ENCODE assay signal across 1 cellular context in genomic region chr14:24315807-24316596, GRCh38.
TF ChIP-seq lines count a peak whose summit lies in the region.

No MANE protein-coding gene starts in this region.

TF ChIP-seq in WTC11, 78 proteins besides CTCF, POLR2A, EP300 and RAD21 (continued from another document and continues in another):
- TF ChIP-seq, protein P1, sequence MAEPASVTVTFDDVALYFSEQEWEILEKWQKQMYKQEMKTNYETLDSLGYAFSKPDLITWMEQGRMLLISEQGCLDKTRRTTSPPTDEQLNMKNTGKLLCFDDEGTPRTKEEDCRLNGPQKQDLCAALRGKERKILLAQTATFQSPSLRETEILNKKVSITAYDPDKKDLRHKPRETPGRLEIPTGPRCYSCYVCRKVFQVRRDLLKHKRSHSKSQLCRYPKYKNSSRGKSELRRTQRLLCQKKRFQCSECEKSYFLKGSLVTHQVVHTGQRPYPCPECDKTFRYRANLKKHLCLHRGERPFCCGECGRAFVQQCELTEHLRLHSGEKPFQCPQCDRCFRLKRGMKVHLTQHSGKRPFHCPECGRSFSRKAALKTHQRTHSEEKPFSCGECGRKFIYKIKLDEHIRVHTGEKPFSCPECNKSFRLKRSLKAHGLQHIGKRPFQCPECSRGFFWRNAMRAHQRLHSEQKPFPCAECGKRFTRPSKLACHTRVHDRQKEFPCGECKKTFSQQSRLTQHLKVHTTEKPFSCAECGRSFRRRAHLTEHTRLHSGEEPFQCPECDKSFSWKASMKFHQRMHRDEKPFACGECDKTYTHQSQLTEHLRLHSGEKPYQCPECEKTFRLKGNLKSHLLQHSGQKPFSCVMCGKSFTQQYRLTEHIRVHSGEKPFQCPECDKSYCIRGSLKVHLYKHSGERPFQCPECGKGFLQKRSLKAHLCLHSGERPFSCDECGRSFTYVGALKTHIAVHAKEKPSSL (CRISPR knock-in tag; conservative IDR thresholded peaks at IDR 0.05), result no peak
- TF ChIP-seq JAZF1 (CRISPR knock-in tag; IDR thresholded peaks at IDR 0.05), result no peak
- TF ChIP-seq RELA (CRISPR knock-in tag; IDR thresholded peaks at IDR 0.05; ENCODE audit: borderline replicate concordance), result peak; percentile 82; the same call in 1 of the 2 replicates
- TF ChIP-seq, protein P2, sequence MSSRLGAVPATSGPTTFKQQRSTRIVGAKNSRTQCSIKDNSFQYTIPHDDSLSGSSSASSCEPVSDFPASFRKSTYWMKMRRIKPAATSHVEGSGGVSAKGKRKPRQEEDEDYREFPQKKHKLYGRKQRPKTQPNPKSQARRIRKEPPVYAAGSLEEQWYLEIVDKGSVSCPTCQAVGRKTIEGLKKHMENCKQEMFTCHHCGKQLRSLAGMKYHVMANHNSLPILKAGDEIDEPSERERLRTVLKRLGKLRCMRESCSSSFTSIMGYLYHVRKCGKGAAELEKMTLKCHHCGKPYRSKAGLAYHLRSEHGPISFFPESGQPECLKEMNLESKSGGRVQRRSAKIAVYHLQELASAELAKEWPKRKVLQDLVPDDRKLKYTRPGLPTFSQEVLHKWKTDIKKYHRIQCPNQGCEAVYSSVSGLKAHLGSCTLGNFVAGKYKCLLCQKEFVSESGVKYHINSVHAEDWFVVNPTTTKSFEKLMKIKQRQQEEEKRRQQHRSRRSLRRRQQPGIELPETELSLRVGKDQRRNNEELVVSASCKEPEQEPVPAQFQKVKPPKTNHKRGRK (CRISPR knock-in tag; IDR thresholded peaks at IDR 0.05; ENCODE audit: borderline replicate concordance), result no peak
- TF ChIP-seq, protein P3, sequence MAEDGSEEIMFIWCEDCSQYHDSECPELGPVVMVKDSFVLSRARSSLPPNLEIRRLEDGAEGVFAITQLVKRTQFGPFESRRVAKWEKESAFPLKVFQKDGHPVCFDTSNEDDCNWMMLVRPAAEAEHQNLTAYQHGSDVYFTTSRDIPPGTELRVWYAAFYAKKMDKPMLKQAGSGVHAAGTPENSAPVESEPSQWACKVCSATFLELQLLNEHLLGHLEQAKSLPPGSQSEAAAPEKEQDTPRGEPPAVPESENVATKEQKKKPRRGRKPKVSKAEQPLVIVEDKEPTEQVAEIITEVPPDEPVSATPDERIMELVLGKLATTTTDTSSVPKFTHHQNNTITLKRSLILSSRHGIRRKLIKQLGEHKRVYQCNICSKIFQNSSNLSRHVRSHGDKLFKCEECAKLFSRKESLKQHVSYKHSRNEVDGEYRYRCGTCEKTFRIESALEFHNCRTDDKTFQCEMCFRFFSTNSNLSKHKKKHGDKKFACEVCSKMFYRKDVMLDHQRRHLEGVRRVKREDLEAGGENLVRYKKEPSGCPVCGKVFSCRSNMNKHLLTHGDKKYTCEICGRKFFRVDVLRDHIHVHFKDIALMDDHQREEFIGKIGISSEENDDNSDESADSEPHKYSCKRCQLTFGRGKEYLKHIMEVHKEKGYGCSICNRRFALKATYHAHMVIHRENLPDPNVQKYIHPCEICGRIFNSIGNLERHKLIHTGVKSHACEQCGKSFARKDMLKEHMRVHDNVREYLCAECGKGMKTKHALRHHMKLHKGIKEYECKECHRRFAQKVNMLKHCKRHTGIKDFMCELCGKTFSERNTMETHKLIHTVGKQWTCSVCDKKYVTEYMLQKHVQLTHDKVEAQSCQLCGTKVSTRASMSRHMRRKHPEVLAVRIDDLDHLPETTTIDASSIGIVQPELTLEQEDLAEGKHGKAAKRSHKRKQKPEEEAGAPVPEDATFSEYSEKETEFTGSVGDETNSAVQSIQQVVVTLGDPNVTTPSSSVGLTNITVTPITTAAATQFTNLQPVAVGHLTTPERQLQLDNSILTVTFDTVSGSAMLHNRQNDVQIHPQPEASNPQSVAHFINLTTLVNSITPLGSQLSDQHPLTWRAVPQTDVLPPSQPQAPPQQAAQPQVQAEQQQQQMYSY (CRISPR knock-in tag; IDR thresholded peaks at IDR 0.05), result peak; percentile 63
- TF ChIP-seq, protein P4, sequence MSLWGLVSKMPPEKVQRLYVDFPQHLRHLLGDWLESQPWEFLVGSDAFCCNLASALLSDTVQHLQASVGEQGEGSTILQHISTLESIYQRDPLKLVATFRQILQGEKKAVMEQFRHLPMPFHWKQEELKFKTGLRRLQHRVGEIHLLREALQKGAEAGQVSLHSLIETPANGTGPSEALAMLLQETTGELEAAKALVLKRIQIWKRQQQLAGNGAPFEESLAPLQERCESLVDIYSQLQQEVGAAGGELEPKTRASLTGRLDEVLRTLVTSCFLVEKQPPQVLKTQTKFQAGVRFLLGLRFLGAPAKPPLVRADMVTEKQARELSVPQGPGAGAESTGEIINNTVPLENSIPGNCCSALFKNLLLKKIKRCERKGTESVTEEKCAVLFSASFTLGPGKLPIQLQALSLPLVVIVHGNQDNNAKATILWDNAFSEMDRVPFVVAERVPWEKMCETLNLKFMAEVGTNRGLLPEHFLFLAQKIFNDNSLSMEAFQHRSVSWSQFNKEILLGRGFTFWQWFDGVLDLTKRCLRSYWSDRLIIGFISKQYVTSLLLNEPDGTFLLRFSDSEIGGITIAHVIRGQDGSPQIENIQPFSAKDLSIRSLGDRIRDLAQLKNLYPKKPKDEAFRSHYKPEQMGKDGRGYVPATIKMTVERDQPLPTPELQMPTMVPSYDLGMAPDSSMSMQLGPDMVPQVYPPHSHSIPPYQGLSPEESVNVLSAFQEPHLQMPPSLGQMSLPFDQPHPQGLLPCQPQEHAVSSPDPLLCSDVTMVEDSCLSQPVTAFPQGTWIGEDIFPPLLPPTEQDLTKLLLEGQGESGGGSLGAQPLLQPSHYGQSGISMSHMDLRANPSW (CRISPR knock-in tag; conservative IDR thresholded peaks at IDR 0.05; ENCODE audit: low read depth), result no peak
- TF ChIP-seq FOXK1 (CRISPR knock-in tag; IDR thresholded peaks at IDR 0.05), result peak; percentile 76; the same call in 1 of the 2 replicates
- TF ChIP-seq NR3C1 (CRISPR knock-in tag; conservative IDR thresholded peaks at IDR 0.05; ENCODE audit: low read depth), result no peak
- no peak for TF ChIP-seq ATF1 (CRISPR knock-in tag; IDR thresholded peaks at IDR 0.05)
- TF ChIP-seq, protein P5, sequence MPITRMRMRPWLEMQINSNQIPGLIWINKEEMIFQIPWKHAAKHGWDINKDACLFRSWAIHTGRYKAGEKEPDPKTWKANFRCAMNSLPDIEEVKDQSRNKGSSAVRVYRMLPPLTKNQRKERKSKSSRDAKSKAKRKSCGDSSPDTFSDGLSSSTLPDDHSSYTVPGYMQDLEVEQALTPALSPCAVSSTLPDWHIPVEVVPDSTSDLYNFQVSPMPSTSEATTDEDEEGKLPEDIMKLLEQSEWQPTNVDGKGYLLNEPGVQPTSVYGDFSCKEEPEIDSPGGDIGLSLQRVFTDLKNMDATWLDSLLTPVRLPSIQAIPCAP (CRISPR knock-in tag; IDR thresholded peaks at IDR 0.05), result peak; percentile 89
- TF ChIP-seq, protein P6, sequence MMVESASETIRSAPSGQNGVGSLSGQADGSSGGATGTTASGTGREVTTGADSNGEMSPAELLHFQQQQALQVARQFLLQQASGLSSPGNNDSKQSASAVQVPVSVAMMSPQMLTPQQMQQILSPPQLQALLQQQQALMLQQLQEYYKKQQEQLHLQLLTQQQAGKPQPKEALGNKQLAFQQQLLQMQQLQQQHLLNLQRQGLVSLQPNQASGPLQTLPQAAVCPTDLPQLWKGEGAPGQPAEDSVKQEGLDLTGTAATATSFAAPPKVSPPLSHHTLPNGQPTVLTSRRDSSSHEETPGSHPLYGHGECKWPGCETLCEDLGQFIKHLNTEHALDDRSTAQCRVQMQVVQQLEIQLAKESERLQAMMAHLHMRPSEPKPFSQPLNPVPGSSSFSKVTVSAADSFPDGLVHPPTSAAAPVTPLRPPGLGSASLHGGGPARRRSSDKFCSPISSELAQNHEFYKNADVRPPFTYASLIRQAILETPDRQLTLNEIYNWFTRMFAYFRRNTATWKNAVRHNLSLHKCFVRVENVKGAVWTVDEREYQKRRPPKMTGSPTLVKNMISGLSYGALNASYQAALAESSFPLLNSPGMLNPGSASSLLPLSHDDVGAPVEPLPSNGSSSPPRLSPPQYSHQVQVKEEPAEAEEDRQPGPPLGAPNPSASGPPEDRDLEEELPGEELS (CRISPR knock-in tag; IDR thresholded peaks at IDR 0.05), result peak; percentile 96
- no peak for TF ChIP-seq ZNF317 (CRISPR knock-in tag; IDR thresholded peaks at IDR 0.05; ENCODE audit: borderline replicate concordance, low read depth)
- peak; percentile 60; the same call in 1 of the 2 replicates for TF ChIP-seq SMAD4 (CRISPR knock-in tag; IDR thresholded peaks at IDR 0.05)
- TF ChIP-seq ETV6 (CRISPR knock-in tag; IDR thresholded peaks at IDR 0.05), result peak; percentile 97
- TF ChIP-seq ZNF416 (CRISPR knock-in tag; IDR thresholded peaks at IDR 0.05), result no peak
- no peak for TF ChIP-seq ATF3 (CRISPR knock-in tag; conservative IDR thresholded peaks at IDR 0.05)
- TF ChIP-seq NFE2L1 (CRISPR knock-in tag; IDR thresholded peaks at IDR 0.05), result peak; percentile 93
- no peak for TF ChIP-seq NFYB (CRISPR knock-in tag; conservative IDR thresholded peaks at IDR 0.05; ENCODE audit: low read depth)
- no peak for TF ChIP-seq CREB1 (CRISPR knock-in tag; IDR thresholded peaks at IDR 0.05)
- no peak for TF ChIP-seq MYBL2 (CRISPR knock-in tag; IDR thresholded peaks at IDR 0.05)
- peak; percentile 58; the same call in 1 of the 2 replicates for TF ChIP-seq TCF7 (CRISPR knock-in tag; IDR thresholded peaks at IDR 0.05; ENCODE audit: low read depth)
- no peak for TF ChIP-seq AR (CRISPR knock-in tag; IDR thresholded peaks at IDR 0.05)
- no peak for TF ChIP-seq SMAD3 (CRISPR knock-in tag; IDR thresholded peaks at IDR 0.05; ENCODE audit: borderline replicate concordance)
- TF ChIP-seq, protein P7, sequence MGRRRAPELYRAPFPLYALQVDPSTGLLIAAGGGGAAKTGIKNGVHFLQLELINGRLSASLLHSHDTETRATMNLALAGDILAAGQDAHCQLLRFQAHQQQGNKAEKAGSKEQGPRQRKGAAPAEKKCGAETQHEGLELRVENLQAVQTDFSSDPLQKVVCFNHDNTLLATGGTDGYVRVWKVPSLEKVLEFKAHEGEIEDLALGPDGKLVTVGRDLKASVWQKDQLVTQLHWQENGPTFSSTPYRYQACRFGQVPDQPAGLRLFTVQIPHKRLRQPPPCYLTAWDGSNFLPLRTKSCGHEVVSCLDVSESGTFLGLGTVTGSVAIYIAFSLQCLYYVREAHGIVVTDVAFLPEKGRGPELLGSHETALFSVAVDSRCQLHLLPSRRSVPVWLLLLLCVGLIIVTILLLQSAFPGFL (CRISPR knock-in tag; IDR thresholded peaks at IDR 0.05; ENCODE audit: borderline replicate concordance), result peak; percentile 61; the same call in 1 of the 2 replicates
- TF ChIP-seq TP53 (CRISPR knock-in tag; IDR thresholded peaks at IDR 0.05), result peak; percentile 83; the same call in 1 of the 2 replicates
- TF ChIP-seq ZBTB21 (CRISPR knock-in tag; IDR thresholded peaks at IDR 0.05; ENCODE audit: borderline replicate concordance), result peak; percentile 83; the same call in 1 of the 2 replicates
- TF ChIP-seq, protein P8, sequence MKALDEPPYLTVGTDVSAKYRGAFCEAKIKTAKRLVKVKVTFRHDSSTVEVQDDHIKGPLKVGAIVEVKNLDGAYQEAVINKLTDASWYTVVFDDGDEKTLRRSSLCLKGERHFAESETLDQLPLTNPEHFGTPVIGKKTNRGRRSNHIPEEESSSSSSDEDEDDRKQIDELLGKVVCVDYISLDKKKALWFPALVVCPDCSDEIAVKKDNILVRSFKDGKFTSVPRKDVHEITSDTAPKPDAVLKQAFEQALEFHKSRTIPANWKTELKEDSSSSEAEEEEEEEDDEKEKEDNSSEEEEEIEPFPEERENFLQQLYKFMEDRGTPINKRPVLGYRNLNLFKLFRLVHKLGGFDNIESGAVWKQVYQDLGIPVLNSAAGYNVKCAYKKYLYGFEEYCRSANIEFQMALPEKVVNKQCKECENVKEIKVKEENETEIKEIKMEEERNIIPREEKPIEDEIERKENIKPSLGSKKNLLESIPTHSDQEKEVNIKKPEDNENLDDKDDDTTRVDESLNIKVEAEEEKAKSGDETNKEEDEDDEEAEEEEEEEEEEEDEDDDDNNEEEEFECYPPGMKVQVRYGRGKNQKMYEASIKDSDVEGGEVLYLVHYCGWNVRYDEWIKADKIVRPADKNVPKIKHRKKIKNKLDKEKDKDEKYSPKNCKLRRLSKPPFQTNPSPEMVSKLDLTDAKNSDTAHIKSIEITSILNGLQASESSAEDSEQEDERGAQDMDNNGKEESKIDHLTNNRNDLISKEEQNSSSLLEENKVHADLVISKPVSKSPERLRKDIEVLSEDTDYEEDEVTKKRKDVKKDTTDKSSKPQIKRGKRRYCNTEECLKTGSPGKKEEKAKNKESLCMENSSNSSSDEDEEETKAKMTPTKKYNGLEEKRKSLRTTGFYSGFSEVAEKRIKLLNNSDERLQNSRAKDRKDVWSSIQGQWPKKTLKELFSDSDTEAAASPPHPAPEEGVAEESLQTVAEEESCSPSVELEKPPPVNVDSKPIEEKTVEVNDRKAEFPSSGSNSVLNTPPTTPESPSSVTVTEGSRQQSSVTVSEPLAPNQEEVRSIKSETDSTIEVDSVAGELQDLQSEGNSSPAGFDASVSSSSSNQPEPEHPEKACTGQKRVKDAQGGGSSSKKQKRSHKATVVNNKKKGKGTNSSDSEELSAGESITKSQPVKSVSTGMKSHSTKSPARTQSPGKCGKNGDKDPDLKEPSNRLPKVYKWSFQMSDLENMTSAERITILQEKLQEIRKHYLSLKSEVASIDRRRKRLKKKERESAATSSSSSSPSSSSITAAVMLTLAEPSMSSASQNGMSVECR (CRISPR knock-in tag; IDR thresholded peaks at IDR 0.05; ENCODE audit: borderline replicate concordance), result peak; percentile 97
- TF ChIP-seq TEAD4 (CRISPR knock-in tag; IDR thresholded peaks at IDR 0.05), result no peak; the same call in 1 of the 2 replicates
- no peak for TF ChIP-seq PRRX2 (CRISPR knock-in tag; IDR thresholded peaks at IDR 0.05)
- no peak for TF ChIP-seq ELF4 (CRISPR knock-in tag; IDR thresholded peaks at IDR 0.05; ENCODE audit: low read depth)
- peak; percentile 79 for TF ChIP-seq USF2 (CRISPR knock-in tag; IDR thresholded peaks at IDR 0.05)
- TF ChIP-seq ZNF671 (CRISPR knock-in tag; IDR thresholded peaks at IDR 0.05), result no peak
